ENCODE assay signal across 8 cellular contexts in genomic region chr1:242467556-242468145, GRCh38. TPM values are rescaled to one million over a fixed set of nuclear protein-coding genes. Genes with fewer than 3 reads are reported as not detected.
DNase-seq lines count a peak whose midpoint lies in the region; ATAC-seq, FAIRE-seq and TF ChIP-seq lines count a peak whose summit lies in the region.

No MANE protein-coding gene starts in this region.

- no peaks in the 10 kb centered on the region for H3K9me3 Mint-ChIP-seq in chondrocyte (ENCODE audit: low read depth)

- no peaks in the 10 kb centered on the region for H3K4me1 Mint-ChIP-seq in chondrocyte (ENCODE audit: low read depth)

- peaks cover 7% of the 10 kb centered on the region for H3K27me3 Mint-ChIP-seq in chondrocyte (ENCODE audit: low read depth)

- CTCF ChIA-PET in OCI-LY7 (lab: Charles Lee; ENCODE audit: unreplicated experiment) (no interaction called here), HepG2 (lab: Yijun Ruan, JAX; ENCODE audit: low intra/inter-chr PET ratio, low total read pairs) (interaction anchor here (2.1 kb wide), 1 partner anchor 858 kb away, joined by 8 read pairs; no protein-coding TSS in a partner anchor)

- ATAC-seq in GM19463 (IDR thresholded peaks at IDR 0.05; ENCODE audit: unreplicated experiment) (peak; percentile 74), HepG2 (peak; percentile 85)

- H3K9me3 ChIP-seq in OCI-LY7 (ENCODE audit: low read length) (no peaks in the 10 kb centered on the region), HepG2 (ENCODE audit: low read length) (no peaks in the 10 kb centered on the region), tibial artery (no peaks in the 10 kb centered on the region)

- TF ChIP-seq CTCF in OCI-LY7 (conservative IDR thresholded peaks at IDR 0.05; ENCODE audit: low read length) = peak; percentile 77
- TF ChIP-seq CTCF in chondrocyte (IDR thresholded peaks at IDR 0.05) = peak; percentile 82
- peak; percentile 69 for TF ChIP-seq CTCF in HepG2 (CRISPR knock-in tag; IDR thresholded peaks at IDR 0.05)
- TF ChIP-seq CTCF in tibial artery (IDR thresholded peaks at IDR 0.05) = peak; percentile 71 to 77

- DNase-seq in DMS153 treated with DMSO at 0.1 percent for 48 hours (lab: John Stamatoyannopoulos, UW; ENCODE audit: unreplicated experiment) (peak; percentile 86), HT1080 (ENCODE audit: low read depth) (peak; percentile 46), OCI-LY7 (ENCODE audit: low spot score) (peak; percentile 30), chondrocyte (ENCODE audit: low spot score) (no peak), HepG2 (ENCODE audit: low spot score) (peak; percentile 29), tibial artery (peak; percentile 60 to 69)
- no peak for DNase-seq in activated effector memory CD4-positive, alpha-beta T cell treated with anti-CD3 and anti-CD28 coated beads, Interleukin-2, amount 50 U/mL, for 16 hours

- no peaks in the 10 kb centered on the region for H3K9me2 ChIP-seq in OCI-LY7 (ENCODE audit: insufficient read depth, low read length)

- H3K27ac Mint-ChIP-seq in chondrocyte (ENCODE audit: unreplicated experiment) = no peak overlapping the region

- TF ChIP-seq RAD21 in HepG2 (CRISPR knock-in tag; IDR thresholded peaks at IDR 0.05) = no peak

- no peaks in the 10 kb centered on the region for H3K4me1 ChIP-seq in OCI-LY7 (ENCODE audit: insufficient read depth, low read length, poor library complexity, severe bottlenecking)
- no peaks in the 10 kb centered on the region for H3K4me1 ChIP-seq in HepG2 (ENCODE audit: insufficient read depth, low read length)
- peaks cover 0 to 18% (median 5%) of the 10 kb centered on the region in 4 donors for H3K4me1 ChIP-seq in tibial artery

- no peak overlapping the region for H3K4me3 Mint-ChIP-seq in chondrocyte (ENCODE audit: unreplicated experiment)

- peak; percentile 84 for FAIRE-seq in HepG2 (lab: Jason Lieb, UNC)

- POLR2A ChIA-PET in OCI-LY7 (lab: Charles Lee) = interaction anchor here (1.2 kb wide), 1 partner anchor 12 kb away, joined by 3 read pairs; no protein-coding TSS in a partner anchor
- POLR2A ChIA-PET in HepG2 (lab: Yijun Ruan, JAX) = no interaction called here

- no peak overlapping the region for H3K9ac ChIP-seq in HepG2 (ENCODE audit: insufficient read depth, low read depth, low read length)

- WGBS in HepG2 (ENCODE audit: low lambda C conversion rate) = 2% methylated on average over 4 of the region's 4 CpGs

- H4K20me1 ChIP-seq in OCI-LY7 (ENCODE audit: insufficient read depth, low read length) (no peaks in the 10 kb centered on the region), HepG2 (ENCODE audit: insufficient read depth, low read length) (no peaks in the 10 kb centered on the region)

- H3K79me2 ChIP-seq in OCI-LY7 (ENCODE audit: insufficient read depth, low read depth, low read length) = no peaks in the 10 kb centered on the region
- no peaks in the 10 kb centered on the region for H3K79me2 ChIP-seq in HepG2 (ENCODE audit: insufficient read depth, low read length)

- H2AFZ ChIP-seq in OCI-LY7 (ENCODE audit: low read length) (no peak overlapping the region), HepG2 (ENCODE audit: low read length) (no peak overlapping the region)

- BruUV-seq in OCI-LY7 (replicated peaks; lab: Mats Ljungman, UMichigan) (no TSS peak), HepG2 (replicated peaks; lab: Mats Ljungman, UMichigan) (no TSS peak)

- TF ChIP-seq EP300 in HepG2 (IDR thresholded peaks at IDR 0.05; ENCODE audit: low read depth in 2 of 2, low read length in 2 of 2) (no peak), HepG2 (CRISPR knock-in tag; IDR thresholded peaks at IDR 0.05; ENCODE audit: borderline replicate concordance) (no peak)

- no peak overlapping the region for H3K27ac ChIP-seq in OCI-LY7 (ENCODE audit: low read depth, low read length, poor library complexity, severe bottlenecking)
- H3K27ac ChIP-seq in HepG2 (ENCODE audit: extremely low read length, insufficient read depth, low read length) = no peak overlapping the region
- H3K27ac ChIP-seq in tibial artery = peak overlapping the region; percentile 37 to 44

- in situ Hi-C loops in HepG2 (cut with HindIII; ENCODE audit: extremely low pct_ligation_motif_present, low pct_unique_long_range_greater_than_20kb) = loop anchor here (25.0 kb wide), 1 partner anchor 870 kb away; no protein-coding TSS in a partner anchor

- no peaks in the 10 kb centered on the region for H3K36me3 Mint-ChIP-seq in chondrocyte (ENCODE audit: low read depth)

- H3K4me2 ChIP-seq in OCI-LY7 (ENCODE audit: low read length) = no peak overlapping the region
- no peak overlapping the region for H3K4me2 ChIP-seq in HepG2 (ENCODE audit: low read depth, low read length)

- TF ChIP-seq POLR2A in HepG2 (IDR thresholded peaks at IDR 0.05; ENCODE audit: insufficient read depth in 1 of 2, low read depth in 2 of 2, low read length in 2 of 2) = no peak

- no peak overlapping the region for H3K4me3 ChIP-seq in OCI-LY7 (ENCODE audit: low read depth, low read length, poor library complexity, severe bottlenecking)
- no peak overlapping the region for H3K4me3 ChIP-seq in HepG2 (replicated peaks in 1 of 3; ENCODE audit: insufficient read depth in 1 of 3, low read depth in 2 of 3, low read length in 3 of 3)
- no peak overlapping the region for H3K4me3 ChIP-seq in tibial artery

- no peaks in the 10 kb centered on the region; a peak in 2 of 5 replicates for H3K27me3 ChIP-seq in HepG2 (ENCODE audit: control insufficient read depth in 1 of 2, insufficient read depth in 2 of 2, low read length in 2 of 2)
- no peaks in the 10 kb centered on the region for H3K27me3 ChIP-seq in tibial artery

- intact Hi-C loops in OCI-LY7 (cut with micrococcal nuclease; ENCODE audit: unreplicated experiment) = loop anchor here (5.0 kb wide), 1 partner anchor 860 kb away; no protein-coding TSS in a partner anchor
- intact Hi-C loops in HepG2 (cut with micrococcal nuclease; ENCODE audit: unreplicated experiment) = loop anchor here (1.0 kb wide), 1 partner anchor 858 kb away; no protein-coding TSS in a partner anchor
- intact Hi-C loops in tibial artery (cut with DNase I; ENCODE audit: low total_unique reads) = loop anchor here (10.0 kb wide), 1 partner anchor 857 kb away; no protein-coding TSS in a partner anchor

- H3K36me3 ChIP-seq in OCI-LY7 (ENCODE audit: insufficient read depth, low read length) (no peaks in the 10 kb centered on the region), HepG2 (replicated peaks in 1 of 2; ENCODE audit: control insufficient read depth in 1 of 2, insufficient read depth in 2 of 2, low read length in 2 of 2) (no peaks in the 10 kb centered on the region), tibial artery (no peaks in the 10 kb centered on the region)

TF ChIP-seq in HepG2, 621 proteins besides CTCF, POLR2A, EP300 and RAD21 (continues in another document):
- TF ChIP-seq ZXDC (CRISPR knock-in tag; IDR thresholded peaks at IDR 0.05) (no peak), SMC3 (IDR thresholded peaks at IDR 0.05; ENCODE audit: low read length) (peak; percentile 66; the same call in 1 of the 2 replicates)

RNA-seq across cellular contexts. Expression of gene PLD5, which starts 56.8 kb away (rescaled TPM):
- total RNA-seq in HT1080 (2014; rRNA removed; shearing (Covaris generic)) = 0.33 and 1.2 TPM in 2 replicates
- polyA plus RNA-seq in HT1080 (2015; cell fraction: cytosol; rRNA removed) = 0.09 and 0.21 TPM in 2 replicates
- 0.11 TPM in 1 of 2 replicates, not detected in the other for polyA plus RNA-seq in HT1080 (2015; cell fraction: nucleus; rRNA removed)
- total RNA-seq in OCI-LY7 (2014; rRNA removed; shearing (Covaris generic)) = not detected in 2 replicates
- total RNA-seq in OCI-LY7 (2022) = not detected in 2 replicates
- total RNA-seq in chondrocyte = not detected in 3 replicates
- not detected in 2 replicates for total RNA-seq in HepG2 (2016; rRNA removed; fragmentation: Illumina TruSeq; extraction: Trizol)
- not detected in 2 replicates for total RNA-seq in HepG2 (2016; cell fraction: cytosol; rRNA removed; fragmentation: Illumina TruSeq; extraction: Trizol; ENCODE audit: low read depth)
- not detected in 2 replicates for total RNA-seq in HepG2 (2016; cell fraction: insoluble cytoplasmic fraction; rRNA removed; fragmentation: Illumina TruSeq; extraction: Trizol)
- not detected in 2 replicates for total RNA-seq in HepG2 (2016; cell fraction: membrane; rRNA removed; fragmentation: Illumina TruSeq; extraction: Trizol)
- not detected in 2 replicates for total RNA-seq in HepG2 (2016; cell fraction: nucleus; rRNA removed; fragmentation: Illumina TruSeq; extraction: Trizol)
- polyA plus RNA-seq in HepG2 (2011; rRNA removed) = not detected in 2 replicates
- not detected in 2 replicates for polyA plus RNA-seq in HepG2 (2011; cell fraction: cytosol; rRNA removed)
- not detected in 2 replicates for polyA plus RNA-seq in HepG2 (2011; cell fraction: nucleus; rRNA removed)
- polyA plus RNA-seq in HepG2 (2012) = not detected in 2 replicates
- polyA plus RNA-seq in HepG2 (2016; cell fraction: cytosol; fragmentation: Illumina TruSeq; extraction: Trizol; ENCODE audit: low read depth) = not detected in 2 replicates
- not detected in 2 replicates for polyA plus RNA-seq in HepG2 (2016; cell fraction: insoluble cytoplasmic fraction; fragmentation: Illumina TruSeq; extraction: Trizol; ENCODE audit: low read depth)
- polyA plus RNA-seq in HepG2 (2016; cell fraction: membrane; fragmentation: Illumina TruSeq; extraction: Trizol; ENCODE audit: low read depth) = not detected in 2 replicates
- polyA plus RNA-seq in HepG2 (2016; cell fraction: nucleus; fragmentation: Illumina TruSeq; extraction: Trizol; ENCODE audit: insufficient read depth, low read depth) = not detected in 2 replicates
- polyA minus RNA-seq in HepG2 (2011; rRNA and poly(A)+ RNA removed; ENCODE audit: low replicate concordance) = not detected in 2 replicates
- polyA minus RNA-seq in HepG2 (2011; cell fraction: cytosol; rRNA and poly(A)+ RNA removed) = not detected in 2 replicates
- not detected in 2 replicates for polyA minus RNA-seq in HepG2 (2011; cell fraction: nucleus; rRNA and poly(A)+ RNA removed)

Comparison
In these comparisons a context has a peak if more than half of its experiments do, and no peak if none do; other contexts are left out.
1. DNase-seq: peak in DMS153 treated with DMSO at 0.1 percent for 48 hours (single experiment), HT1080 (single experiment), OCI-LY7 (single experiment), HepG2 (single experiment) and tibial artery (2 of 2); none in chondrocyte (single experiment) and activated effector memory CD4-positive, alpha-beta T cell treated with anti-CD3 and anti-CD28 coated beads, Interleukin-2, amount 50 U/mL, for 16 hours (single experiment).
2. H3K27ac ChIP-seq: peak in tibial artery (2 of 2); none in OCI-LY7 (single experiment) and HepG2 (single experiment).
3. Peak in every context shown above with its lines, with median percentiles within 50 percentile points of each other: CTCF ChIP-seq.